1 cellular context compared by ENCODE assay signal in the genomic region with DNA sequence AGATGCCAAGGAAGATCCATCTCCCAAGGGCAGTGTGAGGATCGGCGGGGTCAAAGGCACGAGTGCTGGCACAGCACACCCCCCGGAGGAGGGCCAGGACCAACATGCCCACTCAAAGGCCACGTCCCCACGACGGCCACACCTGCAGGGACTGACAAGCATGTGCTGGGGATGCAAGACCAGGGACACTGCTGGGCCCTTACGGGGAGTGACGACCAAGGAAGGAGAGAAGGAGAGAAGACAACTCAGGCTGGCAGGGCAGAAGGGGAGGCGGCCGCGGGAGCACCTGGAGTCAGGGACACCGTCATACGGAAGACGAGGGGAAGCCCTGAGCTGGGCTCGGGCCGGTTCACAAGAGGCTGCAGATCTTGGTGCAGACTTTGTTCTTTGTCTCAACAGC.
TF ChIP-seq lines count a peak whose summit lies in the region.

No MANE protein-coding gene starts in this region.

TF ChIP-seq in K562, 482 proteins besides CTCF, POLR2A, EP300 and RAD21:
- peak; percentile 44; the same call in 1 of the 2 replicates for TF ChIP-seq POLR2G (IDR thresholded peaks at IDR 0.05; ENCODE audit: low read depth, low read length)
- TF ChIP-seq, protein P1, sequence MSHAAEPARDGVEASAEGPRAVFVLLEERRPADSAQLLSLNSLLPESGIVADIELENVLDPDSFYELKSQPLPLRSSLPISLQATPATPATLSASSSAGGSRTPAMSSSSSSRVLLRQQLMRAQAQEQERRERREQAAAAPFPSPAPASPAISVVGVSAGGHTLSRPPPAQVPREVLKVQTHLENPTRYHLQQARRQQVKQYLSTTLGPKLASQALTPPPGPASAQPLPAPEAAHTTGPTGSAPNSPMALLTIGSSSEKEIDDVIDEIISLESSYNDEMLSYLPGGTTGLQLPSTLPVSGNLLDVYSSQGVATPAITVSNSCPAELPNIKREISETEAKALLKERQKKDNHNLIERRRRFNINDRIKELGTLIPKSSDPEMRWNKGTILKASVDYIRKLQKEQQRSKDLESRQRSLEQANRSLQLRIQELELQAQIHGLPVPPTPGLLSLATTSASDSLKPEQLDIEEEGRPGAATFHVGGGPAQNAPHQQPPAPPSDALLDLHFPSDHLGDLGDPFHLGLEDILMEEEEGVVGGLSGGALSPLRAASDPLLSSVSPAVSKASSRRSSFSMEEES (CRISPR knock-in tag; IDR thresholded peaks at IDR 0.05): no peak
TF ChIP-seq in K562: peak in this region for 1.
